In the genomic region with DNA sequence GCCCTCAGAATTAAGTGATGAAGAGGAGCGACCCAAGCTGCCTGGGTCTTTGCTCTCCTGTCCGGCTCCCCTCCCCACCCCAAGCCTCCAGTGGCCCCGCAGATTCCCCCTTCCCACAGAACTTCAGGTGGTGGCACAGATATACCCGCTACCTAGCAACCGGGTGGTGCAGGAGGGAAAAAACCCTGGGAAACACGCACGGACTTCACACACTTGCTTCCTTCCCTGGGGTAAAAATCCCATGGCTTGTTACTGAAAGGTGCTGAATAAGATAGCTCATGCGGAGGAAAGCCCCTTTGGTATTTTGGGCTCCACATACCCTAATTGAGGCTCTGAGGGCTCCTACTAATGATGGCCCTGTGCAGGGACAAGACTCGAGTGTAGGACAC, we compare ENCODE assay signal across 13 cellular contexts. TPM values are rescaled to one million over a fixed set of nuclear protein-coding genes. Genes with fewer than 3 reads are reported as not detected.
DNase-seq lines count a peak whose midpoint lies in the region; ATAC-seq and TF ChIP-seq lines count a peak whose summit lies in the region.
"Had no signal": no experiment of that assay in that cellular context is flagged by ENCODE, and none has a peak within 500 bp of the region (broad histone marks: within the 10 kb centered on the region; RNA-seq: fewer than 3 reads in every experiment).

No MANE protein-coding gene starts in this region.

- 12 to 13% methylated on average over 9 of the region's 9 CpGs for WGBS in ectodermal cell, 2 experiments

- H3K4me3 ChIP-seq in cardiac muscle cell (peak overlapping the region; percentile 33), ectodermal cell (ENCODE audit: insufficient read depth, low read depth, low read length) (peak overlapping the region; percentile 51)

- H3K36me3 Mint-ChIP-seq in mesothelial cell of epicardium = no peaks in the 10 kb centered on the region

- H3K9me3 ChIP-seq in cardiac muscle cell (ENCODE audit: low read depth) = no peaks in the 10 kb centered on the region
- H3K9me3 ChIP-seq in ectodermal cell (ENCODE audit: control insufficient read depth, low read length) = no peaks in the 10 kb centered on the region

- intact Hi-C loops in Right ventricle myocardium inferior (cut with DNase I) = no loop called here
- intact Hi-C loops in left cardiac atrium (cut with DNase I) = no loop called here

- ATAC-seq in Right ventricle myocardium inferior (no peak), GM19467 (IDR thresholded peaks at IDR 0.05; ENCODE audit: unreplicated experiment) (no peak), left cardiac atrium (no peak)

- peak overlapping the region; percentile 52 for H3K27ac Mint-ChIP-seq in mesothelial cell of epicardium
- H3K27ac Mint-ChIP-seq: activated naive CD4-positive, alpha-beta T cell treated with anti-CD3 and anti-CD28 coated beads, Interleukin-2, amount 50 U/mL, for 72 hours had no signal

- peaks cover 6% of the 10 kb centered on the region for H3K4me1 ChIP-seq in cardiac muscle cell (ENCODE audit: low read depth)
- peaks cover 25% of the 10 kb centered on the region for H3K4me1 ChIP-seq in ectodermal cell (ENCODE audit: control insufficient read depth, insufficient read depth, low read length)

- peaks cover under 1% of the 10 kb centered on the region for H3K9me3 Mint-ChIP-seq in mesothelial cell of epicardium

- H3K4me1 Mint-ChIP-seq in mesothelial cell of epicardium = peaks cover 19% of the 10 kb centered on the region

- H3K27me3 Mint-ChIP-seq in mesothelial cell of epicardium (ENCODE audit: low read depth) = peaks cover 29% of the 10 kb centered on the region

- peak overlapping the region; percentile 86 for H3K4me3 Mint-ChIP-seq in mesothelial cell of epicardium

- TF ChIP-seq CTCF in cardiac muscle cell (IDR thresholded peaks at IDR 0.05; ENCODE audit: low read depth, low read length) = no peak
- TF ChIP-seq CTCF in mesothelial cell of epicardium (IDR thresholded peaks at IDR 0.05; ENCODE audit: unreplicated experiment) = no peak

- H3K27me3 ChIP-seq in cardiac muscle cell = peaks cover 38% of the 10 kb centered on the region
- H3K27me3 ChIP-seq in ectodermal cell (ENCODE audit: control insufficient read depth, insufficient read depth, low read length, poor library complexity, severe bottlenecking) = peaks cover 49% of the 10 kb centered on the region

- H3K27ac ChIP-seq in cardiac muscle cell (no peak overlapping the region), ectodermal cell (ENCODE audit: insufficient read depth, low read depth, low read length, poor library complexity, severe bottlenecking) (no peak overlapping the region)

- H3K36me3 ChIP-seq in cardiac muscle cell (no peaks in the 10 kb centered on the region), ectodermal cell (ENCODE audit: control insufficient read depth, insufficient read depth, low read length) (no peaks in the 10 kb centered on the region)

- DNase-seq in cardiac muscle cell (ENCODE audit: low read depth in 1 of 2, low spot score in 1 of 2) (no peak), Right ventricle myocardium inferior (ENCODE audit: missing footprints) (no peak), mesothelial cell of epicardium (ENCODE audit: low spot score in 2 of 2, unreplicated experiment in 2 of 2) (no peak), KG1 (lab: John Stamatoyannopoulos, UW) (no peak), NCI-H2107 treated with DMSO at 0.1 percent for 48 hours (lab: John Stamatoyannopoulos, UW; ENCODE audit: unreplicated experiment) (no peak), left cardiac atrium (no peak)
- DNase-seq: activated CD4-positive, alpha-beta T cell treated with anti-CD3 and anti-CD28 coated beads for 4 hours; effector CD8-positive, alpha-beta T cell; HCEC 1CT; SIG-M5 had no signal

RNA-seq across cellular contexts. Expression of a gene that starts 0.8 kb away (rescaled TPM):
- total RNA-seq in cardiac muscle cell = 2.4 and 10.5 TPM in 2 replicates
- 2.6 and 8.3 TPM in 2 replicates for polyA plus RNA-seq in cardiac muscle cell
- total RNA-seq in Right ventricle myocardium inferior = not detected
- polyA plus RNA-seq in ectodermal cell (2013, experiment 1 of 4) = 9.7 TPM
- polyA plus RNA-seq in ectodermal cell (2013, experiment 2 of 4) = 8.0 TPM
- polyA plus RNA-seq in ectodermal cell (2013, experiment 3 of 4) = 4.8 TPM
- 5.6 TPM for polyA plus RNA-seq in ectodermal cell (2013, experiment 4 of 4)
- total RNA-seq in mesothelial cell of epicardium = 7.6 to 8.6 TPM (median 8.3 TPM) in 3 replicates
- under 1 TPM; 0.31 to 0.44 TPM for total RNA-seq in left cardiac atrium
- total RNA-seq: activated naive CD4-positive, alpha-beta T cell treated with anti-CD3 and anti-CD28 coated beads, Interleukin-2, amount 50 U/mL, for 72 hours had no signal
